In genomic region chr1:32228771-32229170, GRCh38 we compare ENCODE assay signal across 26 cellular contexts. TPM values are rescaled to one million over a fixed set of nuclear protein-coding genes. Genes with fewer than 3 reads are reported as not detected.
DNase-seq lines count a peak whose midpoint lies in the region; ATAC-seq, FAIRE-seq and TF ChIP-seq lines count a peak whose summit lies in the region.
"Had no signal": no experiment of that assay in that cellular context is flagged by ENCODE, and none has a peak within 500 bp of the region (broad histone marks: within the 10 kb centered on the region; RNA-seq: fewer than 3 reads in every experiment).

No MANE protein-coding gene starts in this region.

- H3K4me3 Mint-ChIP-seq in activated T-cell treated with anti-CD3 and anti-CD28 coated beads, Interleukin-2, amount 50 U/mL, for 24 hours = no peak overlapping the region
- no peak overlapping the region for H3K4me3 Mint-ChIP-seq in astrocyte (ENCODE audit: unreplicated experiment)
- H3K4me3 Mint-ChIP-seq in stimulated activated memory B cell treated with anti-CD40 and anti-IgM and Interleukin-4, amounts not matched to agents 10 μg/mL and 1 μg/mL and 100 μg/mL, for 72 hours = no peak overlapping the region
- H3K4me3 Mint-ChIP-seq: GM23338, H9 had no signal

- H2AFZ ChIP-seq in GM23248 (no peak overlapping the region), astrocyte (ENCODE audit: low read depth, low read length) (no peak overlapping the region)
- H2AFZ ChIP-seq: GM23338 had no signal

- FAIRE-seq in astrocyte (lab: Jason Lieb, UNC) = no peak
- FAIRE-seq: G401.6, GM12878 had no signal

- H3F3A ChIP-seq in GM23248 (ENCODE audit: insufficient read depth) = peaks cover 11% of the 10 kb centered on the region; the same call in 1 of the 2 replicates

- no peak overlapping the region for H3K4me3 ChIP-seq in GM23248
- H3K4me3 ChIP-seq in astrocyte (ENCODE audit: insufficient read depth, low read depth, low read length) = no peak overlapping the region
- no peak overlapping the region for H3K4me3 ChIP-seq in BE2C (ENCODE audit: low read depth, low read length)
- H3K4me3 ChIP-seq: GM12878, GM23338 had no signal

- H3K4me1 Mint-ChIP-seq in activated T-cell treated with anti-CD3 and anti-CD28 coated beads, Interleukin-2, amount 50 U/mL, for 24 hours (ENCODE audit: low read depth) = peaks cover 17% of the 10 kb centered on the region
- H3K4me1 Mint-ChIP-seq in astrocyte (ENCODE audit: low read depth, unreplicated experiment) = peaks cover 4% of the 10 kb centered on the region
- peaks cover 17% of the 10 kb centered on the region for H3K4me1 Mint-ChIP-seq in stimulated activated memory B cell treated with anti-CD40 and anti-IgM and Interleukin-4, amounts not matched to agents 10 μg/mL and 1 μg/mL and 100 μg/mL, for 72 hours

- H3K9me3 ChIP-seq in GM23248 (ENCODE audit: low read depth) = no peaks in the 10 kb centered on the region
- no peaks in the 10 kb centered on the region for H3K9me3 ChIP-seq in astrocyte (ENCODE audit: insufficient read depth, low read depth, low read length)
- no peaks in the 10 kb centered on the region for H3K9me3 ChIP-seq in BE2C

- H3K27ac Mint-ChIP-seq in activated T-cell treated with anti-CD3 and anti-CD28 coated beads, Interleukin-2, amount 50 U/mL, for 24 hours = peak overlapping the region; percentile 4
- peak overlapping the region; percentile 42 for H3K27ac Mint-ChIP-seq in astrocyte (ENCODE audit: unreplicated experiment)
- peak overlapping the region; percentile 38 for H3K27ac Mint-ChIP-seq in stimulated activated memory B cell treated with anti-CD40 and anti-IgM and Interleukin-4, amounts not matched to agents 10 μg/mL and 1 μg/mL and 100 μg/mL, for 72 hours
- H3K27ac Mint-ChIP-seq: GM23338 had no signal

- H3K4me1 ChIP-seq in GM23248 (ENCODE audit: insufficient read depth) = peaks cover 4% of the 10 kb centered on the region; the same call in 1 of the 2 replicates
- H3K4me1 ChIP-seq in astrocyte (ENCODE audit: insufficient read depth, low read length) = no peaks in the 10 kb centered on the region
- H3K4me1 ChIP-seq in BE2C = no peaks in the 10 kb centered on the region

- no peak for TF ChIP-seq CTCF in astrocyte (IDR thresholded peaks at IDR 0.05; ENCODE audit: insufficient read depth, low read depth, low read length)
- no peak for TF ChIP-seq CTCF in BE2C (IDR thresholded peaks at IDR 0.05; ENCODE audit: low read depth, low read length)

- DNase-seq in activated T-cell treated with anti-CD3 and anti-CD28 coated beads, Interleukin-2, amount 50 U/mL, for 24 hours = no peak
- no peak for DNase-seq in activated T-cell treated with anti-CD3 and anti-CD28 coated beads, Interleukin-2, amount 50 U/mL, for 48 hours
- DNase-seq in GM23248 = peak; percentile 34
- DNase-seq in astrocyte (ENCODE audit: low read depth) = no peak
- DNase-seq in BE2C = no peak
- DNase-seq in pons (ENCODE audit: low spot score) = no peak
- DNase-seq: 8988T, ACHN, H9, NCI-H1092, NCI-H1417 treated with DMSO at 0.1 percent for 48 hours, NCI-H1694 treated with DMSO at 0.1 percent for 48 hours, NCI-H2081, NCI-H2227 treated with DMSO at 0.1 percent for 48 hours, NCI-H526 treated with DMSO at 0.1 percent for 48 hours, SHP77 had no signal

- no peaks in the 10 kb centered on the region for H3K9me3 Mint-ChIP-seq in activated T-cell treated with anti-CD3 and anti-CD28 coated beads, Interleukin-2, amount 50 U/mL, for 24 hours
- H3K9me3 Mint-ChIP-seq in astrocyte (ENCODE audit: unreplicated experiment) = no peaks in the 10 kb centered on the region
- no peaks in the 10 kb centered on the region for H3K9me3 Mint-ChIP-seq in stimulated activated memory B cell treated with anti-CD40 and anti-IgM and Interleukin-4, amounts not matched to agents 10 μg/mL and 1 μg/mL and 100 μg/mL, for 72 hours
- H3K9me3 Mint-ChIP-seq: GM23338, H9, IgD-negative memory B cell had no signal

- H4K20me1 ChIP-seq in GM23248 (ENCODE audit: insufficient read depth) (no peaks in the 10 kb centered on the region), astrocyte (ENCODE audit: insufficient read depth, low read length) (peaks cover 13% of the 10 kb centered on the region)

- H3K4me2 ChIP-seq in GM23248 (ENCODE audit: unreplicated experiment) = no peak overlapping the region
- H3K4me2 ChIP-seq in astrocyte (ENCODE audit: low read length) = no peak overlapping the region
- H3K4me2 ChIP-seq: GM23338, KMS-11 had no signal

- H3K9me2 ChIP-seq in GM23248 (ENCODE audit: insufficient read depth) = no peaks in the 10 kb centered on the region

- H3K36me3 Mint-ChIP-seq in activated T-cell treated with anti-CD3 and anti-CD28 coated beads, Interleukin-2, amount 50 U/mL, for 24 hours (ENCODE audit: low read depth) = peaks cover 92% of the 10 kb centered on the region
- peaks cover 30% of the 10 kb centered on the region for H3K36me3 Mint-ChIP-seq in astrocyte (ENCODE audit: low read depth, unreplicated experiment)
- H3K36me3 Mint-ChIP-seq in stimulated activated memory B cell treated with anti-CD40 and anti-IgM and Interleukin-4, amounts not matched to agents 10 μg/mL and 1 μg/mL and 100 μg/mL, for 72 hours = peaks cover 53% of the 10 kb centered on the region

- H3K27me3 ChIP-seq in GM23248 (replicated peaks; ENCODE audit: insufficient read depth) (no peaks in the 10 kb centered on the region), astrocyte (ENCODE audit: insufficient read depth, low read length) (no peaks in the 10 kb centered on the region), BE2C (no peaks in the 10 kb centered on the region)

- peaks cover 59% of the 10 kb centered on the region for H3K36me3 ChIP-seq in GM23248 (ENCODE audit: low read depth)
- H3K36me3 ChIP-seq in astrocyte (ENCODE audit: insufficient read depth, low read length) = peaks cover 44% of the 10 kb centered on the region
- H3K36me3 ChIP-seq in BE2C = peaks cover 10% of the 10 kb centered on the region

- H3K9ac ChIP-seq in GM23248 (no peak overlapping the region), astrocyte (ENCODE audit: low read length) (no peak overlapping the region)
- H3K9ac ChIP-seq: KMS-11 had no signal

- H3K27ac ChIP-seq in GM23248 = no peak overlapping the region
- no peak overlapping the region for H3K27ac ChIP-seq in astrocyte (ENCODE audit: low read depth, low read length)
- H3K27ac ChIP-seq: KMS-11, RWPE1 had no signal

- no peak for ATAC-seq in stimulated activated memory B cell treated with anti-CD40 and anti-IgM and Interleukin-4, amounts not matched to agents 10 μg/mL and 1 μg/mL and 100 μg/mL, for 72 hours
- ATAC-seq: GM12878, GM23338 had no signal

- H3K79me2 ChIP-seq in GM23248 (ENCODE audit: insufficient read depth) = peaks cover 38% of the 10 kb centered on the region
- peaks cover 15% of the 10 kb centered on the region for H3K79me2 ChIP-seq in astrocyte (ENCODE audit: insufficient read depth, low read length)

- 79 to 80% methylated on average over 3 of the region's 3 CpGs for WGBS in GM23248 (ENCODE audit: low coverage in 1 of 2, low lambda C conversion rate in 2 of 2, missing lambda C conversion rate in 2 of 2), 2 experiments

- in situ Hi-C loops in GM23248 (cut with MboI) = no loop called here

- no peaks in the 10 kb centered on the region for H3K27me3 Mint-ChIP-seq in activated T-cell treated with anti-CD3 and anti-CD28 coated beads, Interleukin-2, amount 50 U/mL, for 24 hours
- no peaks in the 10 kb centered on the region for H3K27me3 Mint-ChIP-seq in astrocyte (ENCODE audit: low read depth, unreplicated experiment)
- no peaks in the 10 kb centered on the region for H3K27me3 Mint-ChIP-seq in stimulated activated memory B cell treated with anti-CD40 and anti-IgM and Interleukin-4, amounts not matched to agents 10 μg/mL and 1 μg/mL and 100 μg/mL, for 72 hours
- H3K27me3 Mint-ChIP-seq: IgD-negative memory B cell had no signal

RNA-seq across cellular contexts. Expression of gene EIF3I, which starts 6.6 kb away (rescaled TPM):
- 266 and 286 TPM in 2 replicates for total RNA-seq in GM23248 (2014; rRNA removed; shearing (Covaris generic))
- 259 and 265 TPM in 2 replicates for polyA plus RNA-seq in GM23248 (2016; fragmentation: Nextera tagmentation; extraction: Ambion mirVana)
- total RNA-seq in astrocyte = 173 and 184 TPM in 2 replicates
- 402 TPM for polyA plus RNA-seq in BE2C (2012; ENCODE audit: insufficient read depth, insufficient read length, low read depth)

RNA-seq across cellular contexts. Expression of gene TMEM234, which starts 6.6 kb away (rescaled TPM):
- 12.5 and 23.5 TPM in 2 replicates for total RNA-seq in GM23248 (2014; rRNA removed; shearing (Covaris generic))
- 25.6 and 26.1 TPM in 2 replicates for polyA plus RNA-seq in GM23248 (2016; fragmentation: Nextera tagmentation; extraction: Ambion mirVana)
- total RNA-seq in astrocyte = 16.7 and 17.3 TPM in 2 replicates
- polyA plus RNA-seq in BE2C (2012; ENCODE audit: insufficient read depth, insufficient read length, low read depth) = 9.9 TPM

RNA-seq across cellular contexts. Expression of gene FAM167B, which starts 18.3 kb away (rescaled TPM):
- 3.0 and 4.2 TPM in 2 replicates for total RNA-seq in GM23248 (2014; rRNA removed; shearing (Covaris generic))
- 5.0 and 5.1 TPM in 2 replicates for polyA plus RNA-seq in GM23248 (2016; fragmentation: Nextera tagmentation; extraction: Ambion mirVana)
- total RNA-seq in astrocyte = 0.64 and 0.75 TPM in 2 replicates
- polyA plus RNA-seq in BE2C (2012; ENCODE audit: insufficient read depth, insufficient read length, low read depth) = 0.48 TPM
- total RNA-seq: NCI-H460 had no signal
- polyA plus RNA-seq: IgD-negative memory B cell had no signal

RNA-seq across cellular contexts. Expression of gene DCDC2B, which starts 19.9 kb away (rescaled TPM):
- not detected in 2 replicates for total RNA-seq in GM23248 (2014; rRNA removed; shearing (Covaris generic))
- 0.21 and 0.25 TPM in 2 replicates for polyA plus RNA-seq in GM23248 (2016; fragmentation: Nextera tagmentation; extraction: Ambion mirVana)
- not detected in 2 replicates for total RNA-seq in astrocyte
- not detected for polyA plus RNA-seq in BE2C (2012; ENCODE audit: insufficient read depth, insufficient read length, low read depth)
- total RNA-seq: GM23338, H9, NCI-H460, SK-MEL-5 had no signal
- polyA plus RNA-seq: BJ, IgD-negative memory B cell had no signal

RNA-seq across cellular contexts. Expression of gene LCK, which starts 22.3 kb away (rescaled TPM):
- total RNA-seq in GM23248 (2014; rRNA removed; shearing (Covaris generic)) = not detected in 2 replicates
- 0.24 TPM in 1 of 2 replicates, not detected in the other for polyA plus RNA-seq in GM23248 (2016; fragmentation: Nextera tagmentation; extraction: Ambion mirVana)
- total RNA-seq in astrocyte = 0.30 TPM in 1 of 2 replicates, not detected in the other
- polyA plus RNA-seq in BE2C (2012; ENCODE audit: insufficient read depth, insufficient read length, low read depth) = not detected
- total RNA-seq: NCI-H460, SK-MEL-5 had no signal
